Comparison of ENCODE assay signal across 10 cellular contexts in genomic region chr17:1362964-1363363, GRCh38. TPM values are rescaled to one million over a fixed set of nuclear protein-coding genes. Genes with fewer than 3 reads are reported as not detected.
DNase-seq lines count a peak whose midpoint lies in the region; ATAC-seq, FAIRE-seq and TF ChIP-seq lines count a peak whose summit lies in the region.
"Had no signal": no experiment of that assay in that cellular context is flagged by ENCODE, and none has a peak within 500 bp of the region (broad histone marks: within the 10 kb centered on the region; RNA-seq: fewer than 3 reads in every experiment).

No MANE protein-coding gene starts in this region.

- peaks cover 73% of the 10 kb centered on the region for H3K4me1 Mint-ChIP-seq in CD4-positive, alpha-beta T cell (ENCODE audit: low read depth)
- peaks cover 72% of the 10 kb centered on the region for H3K4me1 Mint-ChIP-seq in activated naive CD8-positive, alpha-beta T cell treated with anti-CD3 and anti-CD28 coated beads, Interleukin-2, amount 50 U/mL, for 24 hours

- no peak for TF ChIP-seq CTCF in CD4-positive, alpha-beta T cell (IDR thresholded peaks at IDR 0.05)
- TF ChIP-seq CTCF in mucosa of descending colon (IDR thresholded peaks at IDR 0.05): no peak

- no peaks in the 10 kb centered on the region for H3K9me3 ChIP-seq in CD4-positive, alpha-beta T cell (ENCODE audit: control insufficient read depth, low read length)
- H3K9me3 ChIP-seq in mucosa of descending colon: no peaks in the 10 kb centered on the region

- peak overlapping the region; percentile 24 for H3K27ac ChIP-seq in CD4-positive, alpha-beta T cell (ENCODE audit: low read depth, low read length)

- H3K27me3 ChIP-seq in CD4-positive, alpha-beta T cell (ENCODE audit: control insufficient read depth, insufficient read depth, low read length): no peaks in the 10 kb centered on the region

- H3K4me3 ChIP-seq in mucosa of descending colon: no peak overlapping the region
- H3K4me3 ChIP-seq: K562 had no signal

- peaks cover 26% of the 10 kb centered on the region for H3K4me1 ChIP-seq in mucosa of descending colon (ENCODE audit: low read depth)

- H3K36me3 Mint-ChIP-seq in CD4-positive, alpha-beta T cell (ENCODE audit: low read depth): peaks cover 64% of the 10 kb centered on the region
- peaks cover 40% of the 10 kb centered on the region for H3K36me3 Mint-ChIP-seq in activated naive CD8-positive, alpha-beta T cell treated with anti-CD3 and anti-CD28 coated beads, Interleukin-2, amount 50 U/mL, for 24 hours (ENCODE audit: low read depth)

- peak overlapping the region; percentile 76 for H3K27ac Mint-ChIP-seq in CD4-positive, alpha-beta T cell
- peak overlapping the region; percentile 65 for H3K27ac Mint-ChIP-seq in activated naive CD8-positive, alpha-beta T cell treated with anti-CD3 and anti-CD28 coated beads, Interleukin-2, amount 50 U/mL, for 24 hours

- CTCF ChIA-PET in CD4-positive, alpha-beta T cell (lab: Charles Lee): interaction anchor here (1.2 to 2.4 kb wide), 3 partner anchors 22 to 153 kb away, joined by 5 to 16 read pairs (median 6); partner anchors contain the start of gene INPP5K

- H3K9me3 Mint-ChIP-seq in CD4-positive, alpha-beta T cell: no peaks in the 10 kb centered on the region
- no peaks in the 10 kb centered on the region for H3K9me3 Mint-ChIP-seq in activated naive CD8-positive, alpha-beta T cell treated with anti-CD3 and anti-CD28 coated beads, Interleukin-2, amount 50 U/mL, for 24 hours

- intact Hi-C loops in CD4-positive, alpha-beta T cell (cut with DNase I, micrococcal nuclease): no loop called here
- intact Hi-C loops in mucosa of descending colon (cut with DNase I, micrococcal nuclease): no loop called here

- peak overlapping the region; percentile 71 for H3K4me3 Mint-ChIP-seq in CD4-positive, alpha-beta T cell
- H3K4me3 Mint-ChIP-seq in activated naive CD8-positive, alpha-beta T cell treated with anti-CD3 and anti-CD28 coated beads, Interleukin-2, amount 50 U/mL, for 24 hours: peak overlapping the region; percentile 60

- no peaks in the 10 kb centered on the region for H3K27me3 Mint-ChIP-seq in CD4-positive, alpha-beta T cell
- H3K27me3 Mint-ChIP-seq in activated naive CD8-positive, alpha-beta T cell treated with anti-CD3 and anti-CD28 coated beads, Interleukin-2, amount 50 U/mL, for 24 hours: no peaks in the 10 kb centered on the region

- no peaks in the 10 kb centered on the region for H3K36me3 ChIP-seq in mucosa of descending colon (ENCODE audit: low read depth)

- POLR2A ChIA-PET in CD4-positive, alpha-beta T cell (lab: Charles Lee): interaction anchor here (0.7 to 6.7 kb wide), 12 partner anchors 8 to 321 kb away, joined by 3 to 98 read pairs (median 4); partner anchors contain the start of genes CRK, INPP5K and YWHAE

- ATAC-seq in CD4-positive, alpha-beta T cell (ENCODE audit: poor library complexity): no peak
- ATAC-seq in HG03354 (IDR thresholded peaks at IDR 0.05; ENCODE audit: poor library complexity, severe bottlenecking, unreplicated experiment) (peak; percentile 60), mucosa of descending colon (peak; percentile 59), HG02938 (IDR thresholded peaks at IDR 0.05; ENCODE audit: unreplicated experiment) (no peak)
- ATAC-seq in activated naive CD8-positive, alpha-beta T cell treated with anti-CD3 and anti-CD28 coated beads, Interleukin-2, amount 50 U/mL, for 24 hours: peak; percentile 27
- no peak for ATAC-seq in activated CD4-positive, CD25-positive, alpha-beta regulatory T cell treated with anti-CD3 and anti-CD28 coated beads, Interleukin-2, amount 50 U/mL, for 24 hours
- ATAC-seq: K562 had no signal

- no peak for DNase-seq in CD4-positive, alpha-beta T cell
- DNase-seq in activated naive CD8-positive, alpha-beta T cell treated with anti-CD3 and anti-CD28 coated beads, Interleukin-2, amount 50 U/mL, for 24 hours: no peak
- DNase-seq in mucosa of descending colon (peak in 1 of 3 donors; percentile 44), RCC 7860 (ENCODE audit: low spot score) (no peak), NCI-H510A (lab: John Stamatoyannopoulos, UW) (no peak)

- FAIRE-seq in RCC 7860 (lab: Jason Lieb, UNC): no peak
- FAIRE-seq: islet of Langerhans, K562 had no signal

RNA-seq across cellular contexts. Expression of gene YWHAE, which starts 37.1 kb away (rescaled TPM):
- 100 to 1,000 TPM; 116 to 133 TPM for total RNA-seq in CD4-positive, alpha-beta T cell
- total RNA-seq in mucosa of descending colon: 100 to 1,000 TPM; 370 to 494 (median 380) TPM

Comparison
In these comparisons a context has a peak if more than half of its experiments do, and no peak if none do; other contexts are left out.
1. ATAC-seq: peak in HG03354 (single experiment), activated naive CD8-positive, alpha-beta T cell treated with anti-CD3 and anti-CD28 coated beads, Interleukin-2, amount 50 U/mL, for 24 hours (single experiment) and mucosa of descending colon (single experiment); none in CD4-positive, alpha-beta T cell (single experiment), activated CD4-positive, CD25-positive, alpha-beta regulatory T cell treated with anti-CD3 and anti-CD28 coated beads, Interleukin-2, amount 50 U/mL, for 24 hours (0 of 2) and HG02938 (single experiment).